In genomic region chr13:88507909-88508308, GRCh38 we compare ENCODE assay signal across 28 cellular contexts.
"Had no signal": no experiment of that assay in that cellular context is flagged by ENCODE, and none has a peak within 500 bp of the region (broad histone marks: within the 10 kb centered on the region; RNA-seq: fewer than 3 reads in every experiment).

No MANE protein-coding gene starts in this region.

- H3K27ac ChIP-seq: colonic mucosa, coronary artery, dorsolateral prefrontal cortex, epithelial cell of prostate, esophagus muscularis mucosa, esophagus squamous epithelium, foreskin keratinocyte, gastrocnemius medialis, gastroesophageal sphincter, heart left ventricle, heart right ventricle had no signal

- H3K9me3 ChIP-seq: colonic mucosa, gastrocnemius medialis had no signal

- DNase-seq: colonic mucosa; cortex of kidney; dermis blood vessel endothelial cell; dorsolateral prefrontal cortex; effector CD4-positive, alpha-beta T cell; effector CD8-positive, alpha-beta T cell; effector memory CD4-positive, alpha-beta T cell; effector memory CD8-positive, alpha-beta T cell; erythroblast; esophagus squamous epithelium; foreskin fibroblast; foreskin keratinocyte; foreskin melanocyte; gastrocnemius medialis; glutamatergic neuron; head of caudate nucleus; heart left ventricle; heart right ventricle had no signal

- H3K27me3 Mint-ChIP-seq: dendritic cell treated with granulocyte-macrophage colony-stimulating factor and Interleukin-4, amounts not matched to agents 40 ng/mL and 50 ng/mL, for 4 days; effector memory CD8-positive, alpha-beta T cell had no signal

- FAIRE-seq: colon, endometrium, endothelial cell of umbilical vein, frontal cortex had no signal

- H3K4me3 Mint-ChIP-seq: dendritic cell treated with granulocyte-macrophage colony-stimulating factor and Interleukin-4, amounts not matched to agents 40 ng/mL and 50 ng/mL, for 4 days; effector memory CD8-positive, alpha-beta T cell had no signal

- H3K4me1 ChIP-seq: colonic mucosa, esophagus muscularis mucosa, esophagus squamous epithelium, foreskin keratinocyte, gastrocnemius medialis, gastroesophageal sphincter, heart left ventricle, heart right ventricle had no signal

- H3K36me3 ChIP-seq: colonic mucosa, esophagus muscularis mucosa, esophagus squamous epithelium, gastrocnemius medialis, gastroesophageal sphincter, heart left ventricle, heart right ventricle had no signal

- H3K27me3 ChIP-seq: colonic mucosa, dorsolateral prefrontal cortex, esophagus muscularis mucosa, esophagus squamous epithelium, foreskin keratinocyte, gastrocnemius medialis, gastroesophageal sphincter, heart left ventricle, heart right ventricle had no signal

- H3K4me3 ChIP-seq: colonic mucosa, coronary artery, dorsolateral prefrontal cortex, esophagus muscularis mucosa, esophagus squamous epithelium, gastrocnemius medialis, gastroesophageal sphincter, heart left ventricle, heart right ventricle had no signal

- ATAC-seq: effector memory CD8-positive, alpha-beta T cell; esophagus mucosa; foreskin keratinocyte; gastrocnemius medialis; gastroesophageal sphincter; heart left ventricle; heart right ventricle had no signal

- H3K27ac Mint-ChIP-seq: dendritic cell treated with granulocyte-macrophage colony-stimulating factor and Interleukin-4, amounts not matched to agents 40 ng/mL and 50 ng/mL, for 4 days; effector memory CD8-positive, alpha-beta T cell had no signal
